17 cellular contexts compared by ENCODE assay signal in genomic region chr3:61451841-61452240, GRCh38.
"Had no signal": no experiment of that assay in that cellular context is flagged by ENCODE, and none has a peak within 500 bp of the region (broad histone marks: within the 10 kb centered on the region; RNA-seq: fewer than 3 reads in every experiment).

No MANE protein-coding gene starts in this region.

- ATAC-seq: activated CD8-positive, alpha-beta T cell treated with anti-CD3 and anti-CD28 coated beads for 36 hours; activated T-cell treated with anti-CD3 and anti-CD28 coated beads, Interleukin-2, amount 50 U/mL, for 72 hours; natural killer cell; right lobe of liver; upper lobe of right lung had no signal

- H3K36me3 Mint-ChIP-seq: activated naive CD8-positive, alpha-beta T cell treated with anti-CD3 and anti-CD28 coated beads for 36 hours; memory B cell; natural killer cell had no signal

- H3K9me3 Mint-ChIP-seq: activated CD8-positive, alpha-beta T cell treated with anti-CD3 and anti-CD28 coated beads for 36 hours; activated naive CD8-positive, alpha-beta T cell treated with anti-CD3 and anti-CD28 coated beads for 36 hours; activated T-cell treated with anti-CD3 and anti-CD28 coated beads, Interleukin-2, amount 50 U/mL, for 72 hours; memory B cell; T-helper 2 cell treated with Interferon-gamma antibody and Interleukin-4, amounts not matched to agents 5 μg/mL and 100 μg/mL, for 36 hours had no signal

- H3K4me1 Mint-ChIP-seq: activated naive CD8-positive, alpha-beta T cell treated with anti-CD3 and anti-CD28 coated beads for 36 hours; memory B cell; natural killer cell had no signal

- H3K4me3 Mint-ChIP-seq: activated CD8-positive, alpha-beta T cell treated with anti-CD3 and anti-CD28 coated beads for 36 hours; activated naive CD8-positive, alpha-beta T cell treated with anti-CD3 and anti-CD28 coated beads for 36 hours; activated T-cell treated with anti-CD3 and anti-CD28 coated beads, Interleukin-2, amount 50 U/mL, for 72 hours; memory B cell; natural killer cell; T-helper 2 cell treated with Interferon-gamma antibody and Interleukin-4, amounts not matched to agents 5 μg/mL and 100 μg/mL, for 36 hours had no signal

- H3K27ac ChIP-seq: right lobe of liver, upper lobe of right lung had no signal

- H3K27ac Mint-ChIP-seq: activated CD8-positive, alpha-beta T cell treated with anti-CD3 and anti-CD28 coated beads for 36 hours; activated naive CD8-positive, alpha-beta T cell treated with anti-CD3 and anti-CD28 coated beads for 36 hours; activated T-cell treated with anti-CD3 and anti-CD28 coated beads, Interleukin-2, amount 50 U/mL, for 72 hours; memory B cell; natural killer cell; T-helper 2 cell treated with Interferon-gamma antibody and Interleukin-4, amounts not matched to agents 5 μg/mL and 100 μg/mL, for 36 hours had no signal

- H3K27me3 Mint-ChIP-seq: activated naive CD8-positive, alpha-beta T cell treated with anti-CD3 and anti-CD28 coated beads for 36 hours had no signal

- DNase-seq: activated CD4-positive, alpha-beta T cell treated with anti-CD3 and anti-CD28 coated beads for 1 hour; activated CD8-positive, alpha-beta memory T cell treated with anti-CD3 and anti-CD28 coated beads, Interleukin-2, amount 50 U/mL, for 4 hours; activated CD8-positive, alpha-beta T cell treated with anti-CD3 and anti-CD28 coated beads for 36 hours; activated gamma-delta T cell treated with Interleukin-2 at 50 U/mL for 16 hours; activated naive CD8-positive, alpha-beta T cell treated with anti-CD3 and anti-CD28 coated beads for 36 hours; activated T-cell treated with anti-CD3 and anti-CD28 coated beads, Interleukin-2, amount 50 U/mL, for 72 hours; anterior cingulate cortex; hippocampal formation; natural killer cell; nucleus accumbens; right lobe of liver; stimulated activated CD4-positive, alpha-beta T cell treated with anti-CD3 and anti-CD28 coated beads, Interleukin-12 subunit alpha, Interleukin-12 subunit beta, amount 100 ng/mL, for 4 hours; stimulated activated naive CD4-positive, alpha-beta T cell treated with Interleukin-2 at 50 U/mL for 16 hours; SW 1271; upper lobe of right lung had no signal

- H3K4me3 ChIP-seq: right lobe of liver, upper lobe of right lung had no signal

- H3K27me3 ChIP-seq: right lobe of liver, upper lobe of right lung had no signal

- H3K36me3 ChIP-seq: right lobe of liver, upper lobe of right lung had no signal

- H3K9me3 ChIP-seq: right lobe of liver, upper lobe of right lung had no signal

- H3K4me1 ChIP-seq: right lobe of liver, upper lobe of right lung had no signal
